ENCODE assay signal across 16 cellular contexts in genomic region chr11:22774716-22775115, GRCh38. TPM values are rescaled to one million over a fixed set of nuclear protein-coding genes. Genes with fewer than 3 reads are reported as not detected.
DNase-seq lines count a peak whose midpoint lies in the region; ATAC-seq and TF ChIP-seq lines count a peak whose summit lies in the region.
"Had no signal": no experiment of that assay in that cellular context is flagged by ENCODE, and none has a peak within 500 bp of the region (broad histone marks: within the 10 kb centered on the region; RNA-seq: fewer than 3 reads in every experiment).

No MANE protein-coding gene starts in this region.

- H3K9me3 ChIP-seq in MM.1S (replicated peaks; ENCODE audit: insufficient read depth, low read length): no peaks in the 10 kb centered on the region
- H3K9me3 ChIP-seq: colonic mucosa, esophagus squamous epithelium had no signal

- CTCF ChIA-PET in activated CD8-positive, alpha-beta T cell treated with anti-CD3 and anti-CD28 coated beads for 36 hours (lab: Charles Lee): interaction anchor here (1.4 kb wide), 1 partner anchor 13 kb away, joined by 4 read pairs; no protein-coding TSS in a partner anchor

- no peaks in the 10 kb centered on the region for H3K4me1 Mint-ChIP-seq in osteocyte (ENCODE audit: unreplicated experiment)
- H3K4me1 Mint-ChIP-seq in activated CD8-positive, alpha-beta T cell treated with anti-CD3 and anti-CD28 coated beads for 36 hours (ENCODE audit: low read depth): no peaks in the 10 kb centered on the region

- no peaks in the 10 kb centered on the region for H3K9me3 Mint-ChIP-seq in osteocyte (ENCODE audit: unreplicated experiment)
- H3K9me3 Mint-ChIP-seq in activated CD8-positive, alpha-beta T cell treated with anti-CD3 and anti-CD28 coated beads for 36 hours: no peaks in the 10 kb centered on the region
- H3K9me3 Mint-ChIP-seq: activated naive CD8-positive, alpha-beta T cell treated with anti-CD3 and anti-CD28 coated beads for 36 hours had no signal

- no peaks in the 10 kb centered on the region for H3K36me3 ChIP-seq in MM.1S (replicated peaks; ENCODE audit: insufficient read depth, low read length)
- H3K36me3 ChIP-seq: colonic mucosa, esophagus squamous epithelium had no signal

- H3K4me1 ChIP-seq in MM.1S (ENCODE audit: low read length): peaks cover 9% of the 10 kb centered on the region
- H3K4me1 ChIP-seq: colonic mucosa, esophagus squamous epithelium had no signal

- H3F3A ChIP-seq in MM.1S (ENCODE audit: insufficient read depth, low read length): 0 out of 2 replicates have a peak, but pooled peaks cover 2% of the 10 kb centered on the region

- H3K27me3 ChIP-seq in MM.1S (replicated peaks; ENCODE audit: insufficient read depth, low read length): no peaks in the 10 kb centered on the region
- H3K27me3 ChIP-seq: colonic mucosa, esophagus squamous epithelium had no signal

- H3K27me3 Mint-ChIP-seq in osteocyte (ENCODE audit: unreplicated experiment): peaks cover 32% of the 10 kb centered on the region
- peaks cover 10% of the 10 kb centered on the region for H3K27me3 Mint-ChIP-seq in activated CD8-positive, alpha-beta T cell treated with anti-CD3 and anti-CD28 coated beads for 36 hours

- no peak overlapping the region for H3K27ac ChIP-seq in MM.1S (ENCODE audit: low read length)
- H3K27ac ChIP-seq: colonic mucosa, esophagus squamous epithelium had no signal

- H4K20me1 ChIP-seq in MM.1S (ENCODE audit: insufficient read depth, low read length): no peaks in the 10 kb centered on the region

- no peak overlapping the region for H3K9ac ChIP-seq in MM.1S (ENCODE audit: low read length)

- H3K4me3 Mint-ChIP-seq in osteocyte (ENCODE audit: unreplicated experiment): no peak overlapping the region
- no peak overlapping the region for H3K4me3 Mint-ChIP-seq in activated CD8-positive, alpha-beta T cell treated with anti-CD3 and anti-CD28 coated beads for 36 hours
- H3K4me3 Mint-ChIP-seq: activated naive CD8-positive, alpha-beta T cell treated with anti-CD3 and anti-CD28 coated beads for 36 hours had no signal

- peak overlapping the region; percentile 36; the same call in 1 of the 2 replicates for H2AFZ ChIP-seq in MM.1S (ENCODE audit: low read length)

- no peak for TF ChIP-seq CTCF in MM.1S (IDR thresholded peaks at IDR 0.05; ENCODE audit: low read length)
- TF ChIP-seq CTCF in osteocyte (IDR thresholded peaks at IDR 0.05): no peak
- TF ChIP-seq CTCF in activated CD8-positive, alpha-beta T cell treated with anti-CD3 and anti-CD28 coated beads for 36 hours (IDR thresholded peaks at IDR 0.05): no peak

- H3K36me3 Mint-ChIP-seq in osteocyte (ENCODE audit: unreplicated experiment): no peaks in the 10 kb centered on the region
- H3K36me3 Mint-ChIP-seq in activated CD8-positive, alpha-beta T cell treated with anti-CD3 and anti-CD28 coated beads for 36 hours (ENCODE audit: low read depth): no peaks in the 10 kb centered on the region
- H3K36me3 Mint-ChIP-seq: activated naive CD8-positive, alpha-beta T cell treated with anti-CD3 and anti-CD28 coated beads for 36 hours had no signal

- H3K4me3 ChIP-seq in MM.1S (ENCODE audit: low read length): no peak overlapping the region
- H3K4me3 ChIP-seq: colonic mucosa, esophagus squamous epithelium had no signal

- H3K4me2 ChIP-seq in MM.1S (ENCODE audit: low read depth, low read length): peak overlapping the region; percentile 19

- intact Hi-C loops in activated CD8-positive, alpha-beta T cell treated with anti-CD3 and anti-CD28 coated beads for 36 hours (cut with micrococcal nuclease): no loop called here

- ATAC-seq in GM18861 (IDR thresholded peaks at IDR 0.05; ENCODE audit: unreplicated experiment) (peak; percentile 65), GM21390 (IDR thresholded peaks at IDR 0.05; ENCODE audit: unreplicated experiment) (peak; percentile 83), HG02885 (IDR thresholded peaks at IDR 0.05; ENCODE audit: poor library complexity, unreplicated experiment) (peak; percentile 87), HG02840 (IDR thresholded peaks at IDR 0.05; ENCODE audit: low FRiP score, unreplicated experiment) (no peak)
- ATAC-seq in activated CD8-positive, alpha-beta T cell treated with anti-CD3 and anti-CD28 coated beads for 36 hours: no peak

- DNase-seq in MM.1S: peak; percentile 31
- DNase-seq in osteocyte (ENCODE audit: extremely low spot score, unreplicated experiment): no peak
- DNase-seq in COLO829 (ENCODE audit: low spot score): no peak
- no peak for DNase-seq in activated CD8-positive, alpha-beta T cell treated with anti-CD3 and anti-CD28 coated beads for 36 hours
- DNase-seq: activated naive CD8-positive, alpha-beta T cell treated with anti-CD3 and anti-CD28 coated beads for 36 hours; C1 segment of cervical spinal cord; colonic mucosa; esophagus squamous epithelium; mesenchymal stem cell; NCI-H187; NK-92 treated with Interleukin-12 subunit alpha and Interleukin-12 subunit beta, amount 100 ng/mL, for 24 hours; occipital lobe had no signal

- POLR2A ChIA-PET in activated CD8-positive, alpha-beta T cell treated with anti-CD3 and anti-CD28 coated beads for 36 hours (lab: Charles Lee): no interaction called here

- no peak overlapping the region for H3K27ac Mint-ChIP-seq in osteocyte (ENCODE audit: unreplicated experiment)
- no peak overlapping the region for H3K27ac Mint-ChIP-seq in activated CD8-positive, alpha-beta T cell treated with anti-CD3 and anti-CD28 coated beads for 36 hours
- H3K27ac Mint-ChIP-seq: activated naive CD8-positive, alpha-beta T cell treated with anti-CD3 and anti-CD28 coated beads for 36 hours had no signal

- peaks cover 16% of the 10 kb centered on the region; the same call in 1 of the 2 replicates for H3K79me2 ChIP-seq in MM.1S (ENCODE audit: low read length)

- H3K9me2 ChIP-seq in MM.1S (replicated peaks; ENCODE audit: insufficient read depth, low read length): no peaks in the 10 kb centered on the region

RNA-seq across cellular contexts. Expression of gene SVIP, which starts 54.9 kb away (rescaled TPM):
- total RNA-seq in osteocyte: 8.4 and 12.1 TPM in 2 replicates
- total RNA-seq in activated CD8-positive, alpha-beta T cell treated with anti-CD3 and anti-CD28 coated beads for 36 hours: 10 to 100 TPM; 62.9 to 65.9 TPM

Comparison
In these comparisons a context has a peak if more than half of its experiments do, and no peak if none do; other contexts are left out.
1. ATAC-seq: peak in GM18861 (single experiment), GM21390 (single experiment) and HG02885 (single experiment); none in HG02840 (single experiment) and activated CD8-positive, alpha-beta T cell treated with anti-CD3 and anti-CD28 coated beads for 36 hours (single experiment).